2 cellular contexts compared by ENCODE assay signal in the genomic region with DNA sequence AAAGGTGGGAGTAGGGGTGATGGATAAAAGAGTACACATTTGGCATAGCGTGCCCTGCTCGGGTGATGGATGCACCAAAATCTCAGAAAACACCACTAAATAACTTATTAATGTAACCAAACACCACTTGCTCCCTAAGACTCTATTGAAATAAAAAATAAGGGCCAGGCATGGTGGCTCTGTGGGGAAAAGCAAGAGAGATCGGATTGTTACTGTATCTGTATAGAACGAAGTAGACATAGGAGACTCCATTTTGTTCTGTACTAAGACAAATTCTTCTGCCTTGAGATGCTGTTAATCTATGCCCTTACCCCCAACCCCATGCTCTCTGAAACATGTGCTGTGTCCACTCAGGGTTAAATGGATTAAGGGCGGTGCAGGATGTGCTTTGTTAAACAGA.
A peak's percentile ranks its signal among the peaks of the same experiment; 100 is the strongest.
TF ChIP-seq lines count a peak whose summit lies in the region.

No MANE protein-coding gene starts in this region.

TF ChIP-seq in A549, 52 proteins besides CTCF, POLR2A, EP300 and RAD21:
- TF ChIP-seq, protein P1, sequence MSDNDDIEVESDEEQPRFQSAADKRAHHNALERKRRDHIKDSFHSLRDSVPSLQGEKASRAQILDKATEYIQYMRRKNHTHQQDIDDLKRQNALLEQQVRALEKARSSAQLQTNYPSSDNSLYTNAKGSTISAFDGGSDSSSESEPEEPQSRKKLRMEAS (IDR thresholded peaks at IDR 0.05) = peak; percentile 27; the same call in 1 of the 2 replicates
- TF ChIP-seq FOXS1 (CRISPR knock-in tag; IDR thresholded peaks at IDR 0.05) = peak; percentile 58; the same call in 1 of the 2 replicates
- 0 out of 2 replicates have a peak, but pooled peaks have one; percentile 75 for TF ChIP-seq HEYL (CRISPR knock-in tag; IDR thresholded peaks at IDR 0.05)
- peak; percentile 78; the same call in 1 of the 2 replicates for TF ChIP-seq EHF (CRISPR knock-in tag; IDR thresholded peaks at IDR 0.05)
- TF ChIP-seq HOXB13 (CRISPR knock-in tag; IDR thresholded peaks at IDR 0.05; ENCODE audit: low read depth) = peak; percentile 54; the same call in 1 of the 2 replicates
- peak; percentile 73; the same call in 1 of the 2 replicates for TF ChIP-seq ZSCAN20 (CRISPR knock-in tag; IDR thresholded peaks at IDR 0.05)
- TF ChIP-seq ZNF302 (CRISPR knock-in tag; IDR thresholded peaks at IDR 0.05) = 0 out of 2 replicates have a peak, but pooled peaks have one; percentile 28

TF ChIP-seq in GM23338, 12 proteins besides CTCF, POLR2A, EP300 and RAD21:
- TF ChIP-seq POLR2AphosphoS5 (IDR thresholded peaks at IDR 0.05; ENCODE audit: low read depth) = peak; percentile 36; the same call in 1 of the 2 replicates
